Comparison of ENCODE assay signal across 8 cellular contexts in the genomic region with DNA sequence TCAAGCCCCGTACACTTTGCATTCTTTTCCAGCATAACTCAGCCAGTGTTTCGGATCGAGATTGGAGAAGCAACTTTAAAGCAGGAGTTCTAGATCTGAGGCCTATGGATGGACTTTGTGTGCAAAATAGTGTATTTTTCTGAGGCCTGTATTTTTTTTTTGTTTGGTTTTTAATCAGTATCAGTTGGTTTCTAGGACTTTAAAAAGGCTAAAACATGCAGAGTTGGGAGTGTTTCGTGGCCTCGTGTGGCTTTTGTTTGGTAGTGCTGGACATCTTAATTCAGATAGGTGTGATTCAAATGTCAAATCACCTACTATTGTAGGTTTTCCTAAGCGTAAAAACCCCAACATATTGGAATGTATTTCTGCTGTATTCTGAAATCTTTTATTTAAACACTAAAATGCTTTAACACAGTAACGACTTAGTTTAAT. TPM values are rescaled to one million over a fixed set of nuclear protein-coding genes. Genes with fewer than 3 reads are reported as not detected.
DNase-seq lines count a peak whose midpoint lies in the region; ATAC-seq and TF ChIP-seq lines count a peak whose summit lies in the region.

No MANE protein-coding gene starts in this region.

- ATAC-seq in heart left ventricle, result peak in 1 of 4 donors; percentile 30

- peaks cover 0 to 8% (median 0%) of the 10 kb centered on the region in 12 donors for H3K9me3 ChIP-seq in heart left ventricle

- H3K4me1 Mint-ChIP-seq in progenitor cell of endocrine pancreas (ENCODE audit: low read depth), result peaks cover 19% of the 10 kb centered on the region

- H3K4me3 Mint-ChIP-seq in progenitor cell of endocrine pancreas (ENCODE audit: low read depth), result peak overlapping the region; percentile 96

- peak overlapping the region; percentile 99 for H3K27ac Mint-ChIP-seq in progenitor cell of endocrine pancreas

- CTCF ChIA-PET in RWPE1 (lab: Yijun Ruan, JAX), result no interaction called here

- WGBS in heart left ventricle, 4 donors, result 1 to 2% (median 2%) methylated on average over 7 of the region's 7 CpGs

- H3K9me3 Mint-ChIP-seq in progenitor cell of endocrine pancreas (ENCODE audit: low read depth), result peaks cover 3% of the 10 kb centered on the region

- TF ChIP-seq CTCF in heart left ventricle (IDR thresholded peaks at IDR 0.05) (no peak), RWPE1 (conservative IDR thresholded peaks at IDR 0.05; ENCODE audit: low read depth) (no peak), epithelial cell of proximal tubule (conservative IDR thresholded peaks at IDR 0.05; ENCODE audit: low read depth, low read length) (no peak), progenitor cell of endocrine pancreas (IDR thresholded peaks at IDR 0.05; ENCODE audit: unreplicated experiment) (no peak)

- peaks cover 0 to 41% (median 29%) of the 10 kb centered on the region in 12 donors for H3K4me1 ChIP-seq in heart left ventricle

- DNase-seq in heart left ventricle, result no peak
- no peak for DNase-seq in cardiac septum (ENCODE audit: low spot score)
- peak; percentile 12 for DNase-seq in RWPE1 (ENCODE audit: low spot score)
- no peak for DNase-seq in epithelial cell of proximal tubule (ENCODE audit: low read depth)
- no peak for DNase-seq in progenitor cell of endocrine pancreas (ENCODE audit: low spot score, unreplicated experiment)
- DNase-seq in cerebellar nuclear complex (lab: John Stamatoyannopoulos, UW), result no peak
- no peak for DNase-seq in hippocampal formation (lab: John Stamatoyannopoulos, UW)
- DNase-seq in NCI-H1105 (lab: John Stamatoyannopoulos, UW), result no peak

- peaks cover 0 to 17% (median 0%) of the 10 kb centered on the region in 9 donors for H3K36me3 ChIP-seq in heart left ventricle

- peak overlapping the region; percentile 38 to 96 (median 89) for H3K27ac ChIP-seq in heart left ventricle
- H3K27ac ChIP-seq in RWPE1, result peak overlapping the region; percentile 99

- H3K27me3 ChIP-seq in heart left ventricle, result no peaks in the 10 kb centered on the region

- H3K27me3 Mint-ChIP-seq in progenitor cell of endocrine pancreas, result no peaks in the 10 kb centered on the region

- POLR2A ChIA-PET in RWPE1 (lab: Yijun Ruan, JAX; ENCODE audit: low non-redundant PET), result no interaction called here

- H3K36me3 Mint-ChIP-seq in progenitor cell of endocrine pancreas (ENCODE audit: insufficient read depth), result peaks cover 22% of the 10 kb centered on the region

- intact Hi-C loops in heart left ventricle (cut with DNase I) (loop anchor here in 4 of 10 donors (5.0 to 10.0 kb wide), 3 partner anchors 46 to 134 kb away; a partner anchor contains a TSS), cardiac septum (cut with DNase I) (no loop called here)

- no peak for TF ChIP-seq POLR2A in heart left ventricle (IDR thresholded peaks at IDR 0.05)

- H3K4me3 ChIP-seq in heart left ventricle (peak overlapping the region; percentile 66 to 98 (median 78)), epithelial cell of proximal tubule (ENCODE audit: low read depth, low read length) (peak overlapping the region; percentile 93)

RNA-seq across cellular contexts. Expression of a gene that starts 0.3 kb away (rescaled TPM):
- total RNA-seq in heart left ventricle (1 to 10 TPM; 2.5 to 6.5 (median 4.9) TPM), cardiac septum (3.3 TPM), epithelial cell of proximal tubule (2.0 and 4.0 TPM in 2 replicates), progenitor cell of endocrine pancreas (7.1 and 8.2 TPM in 2 replicates)
- polyA plus RNA-seq in heart left ventricle, result 1 to 10 TPM; 1.9 to 2.1 TPM

RNA-seq across cellular contexts. Expression of a gene that starts 0.8 kb away (rescaled TPM):
- total RNA-seq in heart left ventricle (10 to 100 TPM; 17.8 to 27.6 (median 24.3) TPM), cardiac septum (24.0 TPM), epithelial cell of proximal tubule (29.6 and 30.3 TPM in 2 replicates), progenitor cell of endocrine pancreas (34.0 and 37.6 TPM in 2 replicates)
- 10 to 100 TPM; 11.7 to 20.3 TPM for polyA plus RNA-seq in heart left ventricle

RNA-seq across cellular contexts. Expression of a gene that starts 47.3 kb away (rescaled TPM):
- total RNA-seq in heart left ventricle (10 to 100 TPM in 1 of 9 donors, 1 to 10 TPM in 8; 3.6 to 10.7 (median 6.6) TPM), cardiac septum (9.6 TPM), epithelial cell of proximal tubule (6.3 and 8.2 TPM in 2 replicates), progenitor cell of endocrine pancreas (45.2 and 47.9 TPM in 2 replicates)
- 1 to 10 TPM; 4.8 to 7.0 TPM for polyA plus RNA-seq in heart left ventricle
